In genomic region chr14:36556811-36557433, GRCh38 we compare ENCODE assay signal across 10 cellular contexts. TPM values are rescaled to one million over a fixed set of nuclear protein-coding genes. Genes with fewer than 3 reads are reported as not detected.
DNase-seq lines count a peak whose midpoint lies in the region; ATAC-seq, FAIRE-seq and TF ChIP-seq lines count a peak whose summit lies in the region.
"Had no signal": no experiment of that assay in that cellular context is flagged by ENCODE, and none has a peak within 500 bp of the region (broad histone marks: within the 10 kb centered on the region; RNA-seq: fewer than 3 reads in every experiment).

No MANE protein-coding gene starts in this region.

- H3K9ac ChIP-seq in keratinocyte (ENCODE audit: control insufficient read depth, extremely low read depth, insufficient read depth, low read length): no peak overlapping the region

- no peak for TF ChIP-seq EP300 in upper lobe of left lung (IDR thresholded peaks at IDR 0.05)

- DNase-seq in AG08395 (ENCODE audit: low spot score): peak; percentile 73
- DNase-seq in GM12865 (ENCODE audit: low read depth): peak; percentile 20
- DNase-seq in NCI-H1436 treated with DMSO at 0.1 percent for 48 hours (lab: John Stamatoyannopoulos, UW): peak; percentile 63
- peak; percentile 32 to 39 for DNase-seq in activated T-cell treated with anti-CD3 and anti-CD28 coated beads, Interleukin-2, amount 50 U/mL, for 72 hours
- no peak for DNase-seq in keratinocyte (ENCODE audit: low read depth, low spot score)
- DNase-seq in upper lobe of left lung: no peak
- no peak for DNase-seq in T-helper 9 cell

- H3K9me3 ChIP-seq in keratinocyte (ENCODE audit: control insufficient read depth, low read depth, low read length) (no peaks in the 10 kb centered on the region), upper lobe of left lung (no peaks in the 10 kb centered on the region)

- H3K4me2 ChIP-seq in keratinocyte (ENCODE audit: control insufficient read depth, extremely low read depth, insufficient read depth, low read depth, low read length): no peak overlapping the region

- no peaks in the 10 kb centered on the region for H4K20me1 ChIP-seq in keratinocyte (ENCODE audit: control insufficient read depth, extremely low read depth, insufficient read depth, low read length)

- peaks cover 7% of the 10 kb centered on the region for H3K27me3 ChIP-seq in keratinocyte (ENCODE audit: control insufficient read depth, extremely low read depth, insufficient read depth, low read length)
- H3K27me3 ChIP-seq in upper lobe of left lung: no peaks in the 10 kb centered on the region

- H3K4me1 ChIP-seq in keratinocyte (ENCODE audit: control insufficient read depth, extremely low read depth, insufficient read depth, low read length) (no peaks in the 10 kb centered on the region), upper lobe of left lung (no peaks in the 10 kb centered on the region)

- H3K4me3 Mint-ChIP-seq in activated T-cell treated with anti-CD3 and anti-CD28 coated beads, Interleukin-2, amount 50 U/mL, for 72 hours: no peak overlapping the region

- H3K27ac ChIP-seq in keratinocyte (ENCODE audit: control insufficient read depth, insufficient read depth, low read length) (no peak overlapping the region), upper lobe of left lung (no peak overlapping the region)

- H3K4me3 ChIP-seq in GM12865 (ENCODE audit: low read depth, low read length) (no peak overlapping the region), keratinocyte (ENCODE audit: control insufficient read depth in 2 of 3, extremely low read depth in 1 of 3, insufficient read depth in 2 of 3, low read depth in 1 of 3, low read length in 3 of 3) (no peak overlapping the region), upper lobe of left lung (no peak overlapping the region)

- no peaks in the 10 kb centered on the region for H3K36me3 Mint-ChIP-seq in activated T-cell treated with anti-CD3 and anti-CD28 coated beads, Interleukin-2, amount 50 U/mL, for 72 hours (ENCODE audit: insufficient read depth in 2 of 2)

- peaks cover 28% of the 10 kb centered on the region for H3K27me3 Mint-ChIP-seq in activated T-cell treated with anti-CD3 and anti-CD28 coated beads, Interleukin-2, amount 50 U/mL, for 72 hours (ENCODE audit: low read depth)

- WGBS in upper lobe of left lung, 2 donors: 62 to 64% methylated on average over 9 of the region's 9 CpGs

- H3K27ac Mint-ChIP-seq in activated T-cell treated with anti-CD3 and anti-CD28 coated beads, Interleukin-2, amount 50 U/mL, for 72 hours: no peak overlapping the region

- dilution Hi-C loops in keratinocyte (cut with MboI; ENCODE audit: extremely low pct_ligation_motif_present, low sequenced_read_pairs): no loop called here

- no peak for TF ChIP-seq POLR2A in upper lobe of left lung (IDR thresholded peaks at IDR 0.05)

- peak; percentile 65 for FAIRE-seq in keratinocyte (lab: Jason Lieb, UNC)

- no peaks in the 10 kb centered on the region for H3K9me3 Mint-ChIP-seq in activated T-cell treated with anti-CD3 and anti-CD28 coated beads, Interleukin-2, amount 50 U/mL, for 72 hours

- H2AFZ ChIP-seq in keratinocyte (ENCODE audit: control insufficient read depth, low read length): no peak overlapping the region

- H3K79me2 ChIP-seq in keratinocyte (ENCODE audit: control insufficient read depth, insufficient read depth, low read length): no peaks in the 10 kb centered on the region

- TF ChIP-seq CTCF in GM12865 (IDR thresholded peaks at IDR 0.05; ENCODE audit: insufficient read depth, low read depth, low read length, missing control alignments): peak; percentile 64
- peak; percentile 67 to 75 (median 72) for TF ChIP-seq CTCF in keratinocyte (optimal IDR thresholded peaks at IDR 0.05 in 1 of 3, IDR thresholded peaks at IDR 0.05 in 1 of 3, conservative IDR thresholded peaks at IDR 0.05 in 1 of 3; ENCODE audit: extremely low read depth in 1 of 3, insufficient read depth in 2 of 3, low read length in 3 of 3)
- peak in 4 of 6 experiments; percentile 35 to 41 (median 39) for TF ChIP-seq CTCF in upper lobe of left lung (IDR thresholded peaks at IDR 0.05)

- no peak for ATAC-seq in activated T-cell treated with anti-CD3 and anti-CD28 coated beads, Interleukin-2, amount 50 U/mL, for 72 hours (replicated peaks in 1 of 2)
- ATAC-seq in upper lobe of left lung (ENCODE audit: low FRiP score in 2 of 2) (no peak), HG03342 (IDR thresholded peaks at IDR 0.05; ENCODE audit: unreplicated experiment) (no peak)

- no peaks in the 10 kb centered on the region for H3K9me1 ChIP-seq in keratinocyte (ENCODE audit: control insufficient read depth, extremely low read depth, insufficient read depth, low read length)

- H3K36me3 ChIP-seq in keratinocyte (ENCODE audit: control insufficient read depth in 2 of 2, extremely low read depth in 1 of 2, insufficient read depth in 2 of 2, low read length in 2 of 2) (no peaks in the 10 kb centered on the region), upper lobe of left lung (no peaks in the 10 kb centered on the region)

- H3K4me1 Mint-ChIP-seq in activated T-cell treated with anti-CD3 and anti-CD28 coated beads, Interleukin-2, amount 50 U/mL, for 72 hours (ENCODE audit: low read depth): no peaks in the 10 kb centered on the region

RNA-seq across cellular contexts. Expression of gene NKX2-8, which starts 25.5 kb away (rescaled TPM):
- total RNA-seq in activated T-cell treated with anti-CD3 and anti-CD28 coated beads, Interleukin-2, amount 50 U/mL, for 72 hours: not detected
- polyA plus RNA-seq in keratinocyte: 0.06 to 0.32 TPM (median 0.07 TPM) in 3 replicates
- polyA plus RNA-seq in keratinocyte (2011; ENCODE audit: low read depth): 0.29 TPM
- 0.19 and 0.82 TPM in 2 replicates for polyA plus RNA-seq in keratinocyte (2011; cell fraction: cytosol; rRNA removed)
- polyA plus RNA-seq in keratinocyte (2011; cell fraction: nucleus; rRNA removed): 0.18 and 0.41 TPM in 2 replicates
- 0.51 and 0.61 TPM in 2 replicates for polyA plus RNA-seq in keratinocyte (2012; ENCODE audit: low replicate concordance)
- 0.33 TPM in 1 of 3 replicates, not detected in the others for polyA minus RNA-seq in keratinocyte
- not detected for polyA minus RNA-seq in keratinocyte (2011; cell fraction: cytosol; rRNA and poly(A)+ RNA removed)
- polyA minus RNA-seq in keratinocyte (2011; cell fraction: nucleus; rRNA and poly(A)+ RNA removed): 0.78 TPM in 1 of 2 replicates, not detected in the other
- 1 to 10 TPM in 2 of 6 donors, under 1 TPM in 1, not detected in 3; 0.77 to 2.7 (median 2.1) TPM for total RNA-seq in upper lobe of left lung
- total RNA-seq: glomerular endothelial cell, subcutaneous adipose tissue had no signal

RNA-seq across cellular contexts. Expression of gene NKX2-1, which starts 36.9 kb away (rescaled TPM):
- not detected for total RNA-seq in activated T-cell treated with anti-CD3 and anti-CD28 coated beads, Interleukin-2, amount 50 U/mL, for 72 hours
- polyA plus RNA-seq in keratinocyte: not detected in 3 replicates
- polyA plus RNA-seq in keratinocyte (2011; ENCODE audit: low read depth): not detected
- polyA plus RNA-seq in keratinocyte (2011; cell fraction: cytosol; rRNA removed): not detected in 2 replicates
- 0.12 TPM in 1 of 2 replicates, not detected in the other for polyA plus RNA-seq in keratinocyte (2011; cell fraction: nucleus; rRNA removed)
- not detected in 2 replicates for polyA plus RNA-seq in keratinocyte (2012; ENCODE audit: low replicate concordance)
- polyA minus RNA-seq in keratinocyte: not detected in 3 replicates
- polyA minus RNA-seq in keratinocyte (2011; cell fraction: cytosol; rRNA and poly(A)+ RNA removed): not detected
- not detected in 2 replicates for polyA minus RNA-seq in keratinocyte (2011; cell fraction: nucleus; rRNA and poly(A)+ RNA removed)
- 100 to 1,000 TPM; 140 to 467 (median 284) TPM for total RNA-seq in upper lobe of left lung
- total RNA-seq: glomerular endothelial cell, subcutaneous adipose tissue had no signal

Comparison
In these comparisons a context has a peak if more than half of its experiments do, and no peak if none do; other contexts are left out.
1. DNase-seq: peak in AG08395 (single experiment), GM12865 (single experiment), NCI-H1436 treated with DMSO at 0.1 percent for 48 hours (single experiment) and activated T-cell treated with anti-CD3 and anti-CD28 coated beads, Interleukin-2, amount 50 U/mL, for 72 hours (2 of 2); none in keratinocyte (single experiment), upper lobe of left lung (0 of 2) and T-helper 9 cell (single experiment).
2. RNA of gene NKX2-1, which starts 36.9 kb away (total RNA-seq): 140 to 467 TPM in upper lobe of left lung; not detected in activated T-cell treated with anti-CD3 and anti-CD28 coated beads, Interleukin-2, amount 50 U/mL, for 72 hours; every median in the first group is over 100 times any median in the second.
3. Peak in every context shown above with its lines, with median percentiles within 50 percentile points of each other: CTCF ChIP-seq.